ENCODE assay signal across 18 cellular contexts in the genomic region with DNA sequence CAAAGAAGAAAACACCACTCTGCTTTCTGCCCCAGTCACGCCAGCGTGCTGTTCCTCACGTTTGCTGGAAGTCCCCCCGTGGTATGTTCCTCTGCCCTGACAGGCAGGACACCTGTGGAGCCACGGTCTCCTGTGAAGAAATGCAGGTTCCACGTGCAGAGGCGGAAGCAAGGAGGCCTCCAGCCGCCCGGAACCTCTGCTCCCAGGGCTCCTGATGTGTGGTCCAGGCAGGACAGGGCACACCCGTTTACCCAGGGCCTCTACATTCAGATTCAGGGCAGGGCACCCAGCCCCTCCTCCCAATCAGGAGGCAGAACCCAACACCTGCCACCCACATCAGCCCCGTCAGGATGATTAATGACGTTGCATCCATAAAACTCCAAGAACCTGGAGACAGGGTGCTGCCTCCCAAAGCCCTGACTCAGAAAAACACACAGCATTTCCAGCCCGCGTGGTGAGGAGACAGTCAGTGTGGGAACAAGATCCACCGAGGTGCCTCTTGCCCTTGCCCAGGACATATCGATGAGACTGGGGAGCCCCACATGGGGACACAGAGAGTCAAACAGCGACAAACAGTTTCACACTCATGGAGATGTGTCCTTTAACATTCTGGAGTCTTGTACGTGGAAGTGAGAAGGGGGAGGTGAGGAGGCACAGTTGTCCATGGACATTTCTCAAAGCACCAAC.
DNase-seq lines count a peak whose midpoint lies in the region; TF ChIP-seq lines count a peak whose summit lies in the region.
"Had no signal": no experiment of that assay in that cellular context is flagged by ENCODE, and none has a peak within 500 bp of the region (broad histone marks: within the 10 kb centered on the region; RNA-seq: fewer than 3 reads in every experiment).

No MANE protein-coding gene starts in this region.

- WGBS in spleen, 5 donors: 71 to 81% (median 79%) methylated on average over 17 to 18 of the region's 18 CpGs

- H3K4me3 ChIP-seq in spleen: no peak overlapping the region
- H3K4me3 ChIP-seq: esophagus squamous epithelium, K562 had no signal

- H3K27ac ChIP-seq in spleen: peak overlapping the region in 6 of 8 donors; percentile 19 to 82 (median 69)
- H3K27ac ChIP-seq: C4-2B had no signal

- H3K4me1 ChIP-seq in spleen: peaks cover 5 to 85% (median 39%) of the 10 kb centered on the region in 6 donors

- DNase-seq in HT-29 (ENCODE audit: low spot score) (peak; percentile 21), SW480 (ENCODE audit: low spot score) (peak; percentile 87), left kidney (ENCODE audit: low read depth, low spot score) (peak; percentile 72), spleen (no peak), NCI-H345 (lab: John Stamatoyannopoulos, UW) (no peak), T1000 (lab: John Stamatoyannopoulos, UW) (no peak), NOMO-1 (lab: John Stamatoyannopoulos, UW; ENCODE audit: unreplicated experiment in 2 of 2) (no peak)
- DNase-seq: activated CD4-positive, alpha-beta T cell treated with anti-CD3 and anti-CD28 coated beads for 48 hours; effector CD8-positive, alpha-beta T cell; esophagus squamous epithelium; NCI-H1694; NCI-H774; occipital lobe; retina; SHP77 treated with DMSO at 0.1 percent for 48 hours; T-cell had no signal

- peaks cover 0 to 24% (median 0%) of the 10 kb centered on the region in 7 donors for H3K27me3 ChIP-seq in spleen (replicated peaks in 1 of 7)
- H3K27me3 ChIP-seq: esophagus squamous epithelium had no signal

- no peaks in the 10 kb centered on the region for H3K9me3 ChIP-seq in spleen
- H3K9me3 ChIP-seq: esophagus squamous epithelium had no signal

- no peak for TF ChIP-seq CTCF in spleen (IDR thresholded peaks at IDR 0.05 in 8 of 11, conservative IDR thresholded peaks at IDR 0.05 in 3 of 11)

- no peaks in the 10 kb centered on the region for H3K36me3 ChIP-seq in spleen
- H3K36me3 ChIP-seq: esophagus squamous epithelium had no signal

- TF ChIP-seq POLR2A in spleen (IDR thresholded peaks at IDR 0.05): no peak

- intact Hi-C loops in spleen (cut with DNase I; ENCODE audit: low total_unique reads): no loop called here

Comparison
In these comparisons a context has a peak if more than half of its experiments do, and no peak if none do; other contexts are left out.
1. DNase-seq: peak in HT-29 (single experiment), SW480 (single experiment) and left kidney (single experiment); none in spleen (single experiment), NCI-H345 (single experiment), T1000 (single experiment) and NOMO-1 (0 of 2).